ENCODE assay signal across 21 cellular contexts in the genomic region with DNA sequence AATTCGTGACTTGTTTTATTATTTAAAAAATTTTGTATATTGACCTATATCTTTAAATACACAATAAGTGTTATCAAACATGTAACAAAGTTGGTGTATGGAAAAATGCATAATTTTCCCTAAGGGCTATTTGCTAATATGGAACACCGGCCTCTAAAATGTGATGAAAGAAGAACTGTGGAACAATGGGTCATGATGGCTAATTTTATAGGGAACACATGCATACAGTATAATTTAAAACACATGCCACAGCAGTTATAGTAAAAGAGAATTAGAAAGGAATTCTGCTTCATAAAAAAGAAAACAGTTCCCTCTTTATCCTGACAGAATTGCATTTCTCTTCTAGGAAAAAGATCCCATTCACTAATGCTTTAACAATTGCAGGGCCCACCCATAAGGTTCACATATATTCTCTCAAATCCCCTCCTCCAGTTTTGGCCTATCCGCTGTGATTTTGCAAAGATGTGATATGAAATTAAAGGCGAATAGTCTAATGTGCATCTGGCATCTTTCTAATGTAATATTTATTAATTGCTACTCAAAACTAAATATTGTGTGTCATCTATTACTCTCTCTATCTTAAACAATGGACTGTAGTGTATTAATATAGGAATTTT.
DNase-seq lines count a peak whose midpoint lies in the region; ATAC-seq and TF ChIP-seq lines count a peak whose summit lies in the region.
"Had no signal": no experiment of that assay in that cellular context is flagged by ENCODE, and none has a peak within 500 bp of the region (broad histone marks: within the 10 kb centered on the region; RNA-seq: fewer than 3 reads in every experiment).

No MANE protein-coding gene starts in this region.

- TF ChIP-seq CTCF in HCT116 (IDR thresholded peaks at IDR 0.05 in 2 of 3, conservative IDR thresholded peaks at IDR 0.05 in 1 of 3; ENCODE audit: borderline replicate concordance in 1 of 3, insufficient read depth in 1 of 3, low read depth in 2 of 3, low read length in 2 of 3): no peak
- no peak for TF ChIP-seq CTCF in brain (conservative IDR thresholded peaks at IDR 0.05)
- no peak for TF ChIP-seq CTCF in foreskin fibroblast (IDR thresholded peaks at IDR 0.05; ENCODE audit: low read depth, low read length)

- H3K4me1 Mint-ChIP-seq in brain: peaks cover 14% of the 10 kb centered on the region
- no peaks in the 10 kb centered on the region for H3K4me1 Mint-ChIP-seq in activated T-cell treated with anti-CD3 and anti-CD28 coated beads, Interleukin-2, amount 50 U/mL, for 72 hours (ENCODE audit: low read depth)
- H3K4me1 Mint-ChIP-seq: memory B cell, natural killer cell had no signal

- H3K36me3 Mint-ChIP-seq in brain: no peaks in the 10 kb centered on the region
- H3K36me3 Mint-ChIP-seq in activated T-cell treated with anti-CD3 and anti-CD28 coated beads, Interleukin-2, amount 50 U/mL, for 72 hours (ENCODE audit: insufficient read depth in 2 of 2): peaks cover 0 to 1% of the 10 kb centered on the region in 2 donors
- H3K36me3 Mint-ChIP-seq: memory B cell, natural killer cell had no signal

- H4K20me1 ChIP-seq in HCT116 (ENCODE audit: insufficient read depth): no peaks in the 10 kb centered on the region

- no peak overlapping the region for H3K4me2 ChIP-seq in HCT116 (ENCODE audit: low read length)
- H3K4me2 ChIP-seq: A549 had no signal

- H3K4me3 ChIP-seq in HCT116 (replicated peaks in 1 of 2; ENCODE audit: low read depth in 1 of 2, low read length in 2 of 2): no peak overlapping the region
- no peak overlapping the region for H3K4me3 ChIP-seq in foreskin fibroblast (ENCODE audit: low read depth in 1 of 2, low read length in 2 of 2)
- H3K4me3 ChIP-seq: A549, right lobe of liver had no signal

- no peaks in the 10 kb centered on the region for H3K79me2 ChIP-seq in HCT116 (ENCODE audit: insufficient read depth, low read length)

- CTCF ChIA-PET in HCT116 (lab: Charles Lee): no interaction called here

- no peaks in the 10 kb centered on the region for H3K36me3 ChIP-seq in HCT116 (ENCODE audit: control insufficient read depth in 1 of 2, insufficient read depth in 2 of 2, low read length in 2 of 2)
- H3K36me3 ChIP-seq: right lobe of liver had no signal

- H3K9me2 ChIP-seq in HCT116 (ENCODE audit: insufficient read depth): no peaks in the 10 kb centered on the region

- POLR2A ChIA-PET in HCT116 (lab: Charles Lee): no interaction called here

- H3K9me3 Mint-ChIP-seq in brain: peaks cover 0 to 13% (median 5%) of the 10 kb centered on the region in 5 experiments
- H3K9me3 Mint-ChIP-seq in activated T-cell treated with anti-CD3 and anti-CD28 coated beads, Interleukin-2, amount 50 U/mL, for 72 hours: peaks cover 0 to 3% of the 10 kb centered on the region in 2 donors
- H3K9me3 Mint-ChIP-seq: activated naive CD4-positive, alpha-beta T cell treated with anti-CD3 and anti-CD28 coated beads for 36 hours; memory B cell had no signal

- H3K9ac ChIP-seq in HCT116 (ENCODE audit: low read length): no peak overlapping the region

- H2AFZ ChIP-seq in HCT116 (ENCODE audit: low read depth, low read length, poor library complexity, severe bottlenecking): peak overlapping the region; percentile 14

- no peak for TF ChIP-seq RAD21 in HCT116 (IDR thresholded peaks at IDR 0.05; ENCODE audit: low read depth)

- no peaks in the 10 kb centered on the region for H3K27me3 ChIP-seq in HCT116 (ENCODE audit: insufficient read depth, low read length)
- H3K27me3 ChIP-seq: right lobe of liver had no signal

- intact Hi-C loops in HCT116 (cut with micrococcal nuclease): no loop called here

- no peak overlapping the region for H3K4me3 Mint-ChIP-seq in brain
- no peak overlapping the region for H3K4me3 Mint-ChIP-seq in activated T-cell treated with anti-CD3 and anti-CD28 coated beads, Interleukin-2, amount 50 U/mL, for 72 hours
- H3K4me3 Mint-ChIP-seq: activated naive CD4-positive, alpha-beta T cell treated with anti-CD3 and anti-CD28 coated beads for 36 hours; activated T-cell treated with anti-CD3 and anti-CD28 coated beads, Interleukin-2, amount 50 U/mL, for 24 hours; memory B cell; natural killer cell had no signal

- no peaks in the 10 kb centered on the region for H3K9me3 ChIP-seq in HCT116 (ENCODE audit: control insufficient read depth in 1 of 2, insufficient read depth in 1 of 2, low read depth in 1 of 2, low read length in 2 of 2)
- H3K9me3 ChIP-seq: A549, right lobe of liver had no signal

- ATAC-seq in HCT116 (no peak), GM21723 (IDR thresholded peaks at IDR 0.05; ENCODE audit: unreplicated experiment) (no peak)
- no peak for ATAC-seq in activated T-cell treated with anti-CD3 and anti-CD28 coated beads, Interleukin-2, amount 50 U/mL, for 72 hours (replicated peaks in 1 of 2)
- ATAC-seq: A549, left cardiac atrium, natural killer cell had no signal

- TF ChIP-seq POLR2A in HCT116 (IDR thresholded peaks at IDR 0.05; ENCODE audit: borderline replicate concordance, extremely low read depth, insufficient read depth, insufficient read length): no peak

- peak overlapping the region in 3 of 5 experiments; percentile 17 to 29 (median 17) for H3K27ac Mint-ChIP-seq in brain
- no peak overlapping the region for H3K27ac Mint-ChIP-seq in activated T-cell treated with anti-CD3 and anti-CD28 coated beads, Interleukin-2, amount 50 U/mL, for 72 hours
- H3K27ac Mint-ChIP-seq: activated naive CD4-positive, alpha-beta T cell treated with anti-CD3 and anti-CD28 coated beads for 36 hours; activated T-cell treated with anti-CD3 and anti-CD28 coated beads, Interleukin-2, amount 50 U/mL, for 24 hours; memory B cell; natural killer cell had no signal

- no peaks in the 10 kb centered on the region for H3K27me3 Mint-ChIP-seq in brain
- H3K27me3 Mint-ChIP-seq in activated T-cell treated with anti-CD3 and anti-CD28 coated beads, Interleukin-2, amount 50 U/mL, for 72 hours (ENCODE audit: low read depth): no peaks in the 10 kb centered on the region

- RAD21 ChIA-PET in HCT116 (lab: Charles Lee; ENCODE audit: low non-redundant PET in 1 of 2, low total read pairs in 2 of 2, uncharacterized antibody in 2 of 2, unreplicated experiment in 2 of 2): no interaction called here

- BruUV-seq in HCT116 (replicated peaks; lab: Mats Ljungman, UMichigan): no TSS peak

- peak; percentile 33 for DNase-seq in AG08395 (ENCODE audit: low spot score)
- no peak for DNase-seq in HCT116 (ENCODE audit: low read depth, low spot score)
- DNase-seq in foreskin fibroblast: peak; percentile 79 to 87
- no peak for DNase-seq in AG08396 (ENCODE audit: low spot score)
- DNase-seq in glomerular visceral epithelial cell (ENCODE audit: extremely low spot score): no peak
- no peak for DNase-seq in activated T-cell treated with anti-CD3 and anti-CD28 coated beads, Interleukin-2, amount 50 U/mL, for 72 hours
- DNase-seq: activated CD4-positive, CD25-positive, alpha-beta regulatory T cell treated with anti-CD3 and anti-CD28 coated beads, Interleukin-2, amount 50 U/mL, for 72 hours; activated naive CD4-positive, alpha-beta T cell treated with anti-CD3 and anti-CD28 coated beads for 36 hours; activated T-cell treated with anti-CD3 and anti-CD28 coated beads, Interleukin-2, amount 50 U/mL, for 24 hours; glutamatergic neuron; KBM-7; left cardiac atrium; natural killer cell; NCI-H187; NCI-H774; right lobe of liver had no signal

- H3K4me1 ChIP-seq in HCT116 (ENCODE audit: control insufficient read depth in 1 of 2, insufficient read depth in 2 of 2, low read length in 2 of 2): no peaks in the 10 kb centered on the region
- H3K4me1 ChIP-seq: A549 had no signal

- H3K27ac ChIP-seq in HCT116 (ENCODE audit: low read depth, low read length): no peak overlapping the region
- H3K27ac ChIP-seq: A549, epithelial cell of prostate, right lobe of liver had no signal

TF ChIP-seq in HCT116, 20 proteins besides CTCF, POLR2A, EP300 and RAD21 (continues in another document):
- TF ChIP-seq SP1 (IDR thresholded peaks at IDR 0.05; ENCODE audit: low read depth): no peak
- no peak for TF ChIP-seq EGR1 (IDR thresholded peaks at IDR 0.05; ENCODE audit: low read depth)
- TF ChIP-seq ZFX (IDR thresholded peaks at IDR 0.05): no peak
- no peak for TF ChIP-seq ELF1 (IDR thresholded peaks at IDR 0.05; ENCODE audit: borderline replicate concordance, low read depth)
- TF ChIP-seq MAX (IDR thresholded peaks at IDR 0.05): no peak
- no peak for TF ChIP-seq EZH2phosphoT487 (IDR thresholded peaks at IDR 0.05; ENCODE audit: borderline replicate concordance)
- no peak for TF ChIP-seq FOSL1 (IDR thresholded peaks at IDR 0.05; ENCODE audit: low read depth)
- no peak for TF ChIP-seq SIN3A (IDR thresholded peaks at IDR 0.05; ENCODE audit: low read depth)
- TF ChIP-seq YY1 (IDR thresholded peaks at IDR 0.05; ENCODE audit: extremely low read depth, insufficient replicate concordance, low read depth, low read length): no peak
- no peak for TF ChIP-seq CBX3 (IDR thresholded peaks at IDR 0.05; ENCODE audit: low read depth)
- TF ChIP-seq ATF3 (IDR thresholded peaks at IDR 0.05): no peak

Comparison
In these comparisons a context has a peak if more than half of its experiments do, and no peak if none do; other contexts are left out.
1. DNase-seq: peak in AG08395 (single experiment) and foreskin fibroblast (2 of 2); none in HCT116 (single experiment), AG08396 (single experiment), glomerular visceral epithelial cell (single experiment) and activated T-cell treated with anti-CD3 and anti-CD28 coated beads, Interleukin-2, amount 50 U/mL, for 72 hours (0 of 2).